Comparison of ENCODE assay signal across 8 cellular contexts in the genomic region with DNA sequence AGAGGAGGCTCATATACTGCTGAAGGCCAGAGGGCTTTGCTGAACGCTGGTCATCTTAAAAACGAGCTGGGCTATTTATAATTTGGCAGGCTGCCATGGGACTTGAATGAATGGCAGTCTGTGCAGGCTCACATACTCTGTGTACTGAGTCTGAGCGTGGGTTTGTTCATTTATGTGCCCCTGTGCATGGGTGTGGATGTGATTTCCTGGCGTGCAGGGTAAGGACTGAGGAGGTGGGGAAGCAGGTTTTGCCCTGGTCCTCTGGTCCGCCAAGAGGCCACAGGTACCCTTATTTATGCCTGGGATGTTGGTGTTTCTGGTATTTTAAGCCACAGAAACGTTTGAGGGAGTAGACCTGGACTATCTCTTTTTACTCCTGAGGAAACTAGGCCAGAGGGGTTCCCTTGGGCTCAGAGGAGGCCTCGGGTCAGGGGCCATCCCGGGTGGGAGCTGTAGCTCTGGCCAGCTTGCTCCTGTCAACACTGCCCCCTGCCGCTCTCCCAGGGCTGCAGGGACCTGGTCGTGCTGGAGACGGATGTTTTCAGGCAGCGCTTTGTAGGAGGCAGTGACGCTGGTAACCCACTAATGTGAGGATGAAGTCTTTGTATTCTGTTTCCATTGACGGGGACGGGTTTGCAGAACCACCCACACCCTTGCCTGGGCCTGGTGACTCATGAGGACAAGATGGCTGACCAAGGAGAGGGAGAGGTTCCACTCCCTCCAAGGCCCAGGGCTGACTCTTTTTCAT.
DNase-seq lines count a peak whose midpoint lies in the region; ATAC-seq and TF ChIP-seq lines count a peak whose summit lies in the region.

No MANE protein-coding gene starts in this region.

- no peaks in the 10 kb centered on the region for H3K27me3 Mint-ChIP-seq in activated CD4-positive, alpha-beta memory T cell treated with anti-CD3 and anti-CD28 coated beads for 36 hours
- H3K27me3 Mint-ChIP-seq in dendritic cell treated with granulocyte-macrophage colony-stimulating factor and Interleukin-4, amounts not matched to agents 40 ng/mL and 50 ng/mL, for 4 days, result peaks cover 27% of the 10 kb centered on the region

- TF ChIP-seq CTCF in AG10803 (conservative IDR thresholded peaks at IDR 0.05; ENCODE audit: low read length) (no peak), right lobe of liver (IDR thresholded peaks at IDR 0.05) (peak in 1 of 4 donors; percentile 29)

- H3K36me3 Mint-ChIP-seq in activated CD4-positive, alpha-beta memory T cell treated with anti-CD3 and anti-CD28 coated beads for 36 hours, result peaks cover 7% of the 10 kb centered on the region
- no peaks in the 10 kb centered on the region for H3K36me3 Mint-ChIP-seq in dendritic cell treated with granulocyte-macrophage colony-stimulating factor and Interleukin-4, amounts not matched to agents 40 ng/mL and 50 ng/mL, for 4 days (ENCODE audit: low read depth)

- H3K36me3 ChIP-seq in right lobe of liver, result no peaks in the 10 kb centered on the region

- POLR2A ChIA-PET in activated CD4-positive, alpha-beta memory T cell treated with anti-CD3 and anti-CD28 coated beads for 36 hours (lab: Charles Lee), result interaction anchor here (1.6 to 2.9 kb wide), 4 partner anchors 11 to 183 kb away, joined by 3 to 25 read pairs (median 9); no protein-coding TSS in a partner anchor

- TF ChIP-seq POLR2A in right lobe of liver (IDR thresholded peaks at IDR 0.05), result no peak

- no peaks in the 10 kb centered on the region for H3K9me3 Mint-ChIP-seq in activated CD4-positive, alpha-beta memory T cell treated with anti-CD3 and anti-CD28 coated beads for 36 hours
- no peaks in the 10 kb centered on the region for H3K9me3 Mint-ChIP-seq in dendritic cell treated with granulocyte-macrophage colony-stimulating factor and Interleukin-4, amounts not matched to agents 40 ng/mL and 50 ng/mL, for 4 days

- no peaks in the 10 kb centered on the region for H3K4me1 ChIP-seq in right lobe of liver

- H3K27me3 ChIP-seq in right lobe of liver, result no peaks in the 10 kb centered on the region

- CTCF ChIA-PET in activated CD4-positive, alpha-beta memory T cell treated with anti-CD3 and anti-CD28 coated beads for 36 hours (lab: Charles Lee), result interaction anchor here (0.6 to 4.9 kb wide), 25 partner anchors 9 to 672 kb away, joined by 3 to 76 read pairs (median 4); a partner anchor contains a TSS

- H3K4me3 Mint-ChIP-seq in activated CD4-positive, alpha-beta memory T cell treated with anti-CD3 and anti-CD28 coated beads for 36 hours, result peak overlapping the region; percentile 37
- no peak overlapping the region for H3K4me3 Mint-ChIP-seq in dendritic cell treated with granulocyte-macrophage colony-stimulating factor and Interleukin-4, amounts not matched to agents 40 ng/mL and 50 ng/mL, for 4 days

- H3K9me3 ChIP-seq in right lobe of liver, result no peaks in the 10 kb centered on the region

- H3K4me1 Mint-ChIP-seq in activated CD4-positive, alpha-beta memory T cell treated with anti-CD3 and anti-CD28 coated beads for 36 hours (ENCODE audit: low read depth), result peaks cover 83% of the 10 kb centered on the region
- H3K4me1 Mint-ChIP-seq in dendritic cell treated with granulocyte-macrophage colony-stimulating factor and Interleukin-4, amounts not matched to agents 40 ng/mL and 50 ng/mL, for 4 days (ENCODE audit: low read depth), result peaks cover 55% of the 10 kb centered on the region

- intact Hi-C loops in activated CD4-positive, alpha-beta memory T cell treated with anti-CD3 and anti-CD28 coated beads for 36 hours (cut with micrococcal nuclease), result loop anchor here (1.0 to 10.0 kb wide), 8 partner anchors 19 to 310 kb away; a partner anchor contains a TSS
- intact Hi-C loops in dendritic cell treated with granulocyte-macrophage colony-stimulating factor and Interleukin-4, amounts not matched to agents 40 ng/mL and 50 ng/mL, for 4 days (cut with micrococcal nuclease), result no loop called here
- intact Hi-C loops in right lobe of liver (cut with DNase I), result no loop called here

- 54% methylated on average over 4 of the region's 15 CpGs for WGBS in right lobe of liver (ENCODE audit: insufficient coverage, low coverage, low lambda C conversion rate, missing lambda C conversion rate)

- H3K27ac ChIP-seq in right lobe of liver, result no peak overlapping the region

- H3K27ac Mint-ChIP-seq in activated CD4-positive, alpha-beta memory T cell treated with anti-CD3 and anti-CD28 coated beads for 36 hours, result peak overlapping the region; percentile 98
- peak overlapping the region; percentile 61 for H3K27ac Mint-ChIP-seq in dendritic cell treated with granulocyte-macrophage colony-stimulating factor and Interleukin-4, amounts not matched to agents 40 ng/mL and 50 ng/mL, for 4 days

- ATAC-seq in GM21526 (IDR thresholded peaks at IDR 0.05; ENCODE audit: low FRiP score, unreplicated experiment), result peak; percentile 41
- ATAC-seq in right lobe of liver, result peak in 3 of 4 donors; percentile 35 to 56 (median 46)
- ATAC-seq in GM21529 (IDR thresholded peaks at IDR 0.05; ENCODE audit: unreplicated experiment), result no peak

- H3K4me3 ChIP-seq in AG10803 (ENCODE audit: low read length) (no peak overlapping the region), right lobe of liver (no peak overlapping the region)

- DNase-seq in AG10803 (ENCODE audit: low read depth), result peak; percentile 47
- peak; percentile 66 for DNase-seq in NCI-H2107 treated with DMSO at 0.1 percent for 48 hours (lab: John Stamatoyannopoulos, UW; ENCODE audit: unreplicated experiment)
- DNase-seq in activated CD4-positive, alpha-beta memory T cell treated with anti-CD3 and anti-CD28 coated beads for 36 hours, result peak; percentile 93
- DNase-seq in right lobe of liver, result no peak
- DNase-seq in stimulated activated CD4-positive, alpha-beta T cell treated with anti-CD3 and anti-CD28 coated beads, Interleukin-4, amount 100 ng/mL, for 48 hours (ENCODE audit: low read depth in 2 of 2), result peak; percentile 69 to 84

Comparison
In these comparisons a context has a peak if more than half of its experiments do, and no peak if none do; other contexts are left out.
1. DNase-seq: peak in AG10803 (single experiment), NCI-H2107 treated with DMSO at 0.1 percent for 48 hours (single experiment), activated CD4-positive, alpha-beta memory T cell treated with anti-CD3 and anti-CD28 coated beads for 36 hours (single experiment) and stimulated activated CD4-positive, alpha-beta T cell treated with anti-CD3 and anti-CD28 coated beads, Interleukin-4, amount 100 ng/mL, for 48 hours (2 of 2); none in right lobe of liver (0 of 3).